ENCODE assay signal across 8 cellular contexts in the genomic region with DNA sequence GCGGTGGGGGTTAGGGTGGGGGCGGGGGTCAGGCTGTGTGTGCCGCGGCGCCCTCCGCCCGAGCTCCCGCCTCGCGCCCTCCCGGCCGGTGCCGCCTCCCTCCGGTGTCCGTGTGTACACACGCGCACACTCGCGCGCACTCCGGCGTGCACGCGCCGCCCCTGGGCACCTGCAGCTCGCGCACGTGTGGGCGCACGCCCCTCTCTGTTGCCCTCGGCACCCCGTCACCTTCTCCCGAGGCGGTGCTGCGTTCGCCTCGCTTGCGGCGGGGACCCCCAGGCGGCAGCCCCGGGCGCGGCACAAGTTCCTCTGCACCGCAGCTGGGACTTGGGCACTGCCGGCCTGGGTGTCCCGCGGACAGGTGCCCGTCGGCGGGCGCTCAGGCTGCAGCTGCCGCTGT. TPM values are rescaled to one million over a fixed set of nuclear protein-coding genes. Genes with fewer than 3 reads are reported as not detected.
DNase-seq lines count a peak whose midpoint lies in the region; ATAC-seq and TF ChIP-seq lines count a peak whose summit lies in the region.

No MANE protein-coding gene starts in this region.

- no peaks in the 10 kb centered on the region for H3K9me2 ChIP-seq in HCT116 (ENCODE audit: insufficient read depth)

- no peak overlapping the region; the same call in 1 of the 2 replicates for H3K27ac ChIP-seq in HCT116 (ENCODE audit: low read depth, low read length)
- H3K27ac ChIP-seq in colonic mucosa, result peak overlapping the region; percentile 60
- H3K27ac ChIP-seq in thymus (ENCODE audit: low read depth), result no peak overlapping the region

- DNase-seq in HCT116 (ENCODE audit: low read depth, low spot score), result no peak
- DNase-seq in NCI-H345 (lab: John Stamatoyannopoulos, UW), result peak; percentile 82
- peak; percentile 62 for DNase-seq in colonic mucosa
- no peak for DNase-seq in lower leg skin (ENCODE audit: low spot score in 2 of 2)
- no peak for DNase-seq in effector memory CD8-positive, alpha-beta T cell
- no peak for DNase-seq in central memory CD4-positive, alpha-beta T cell
- no peak for DNase-seq in CD1c-positive myeloid dendritic cell (ENCODE audit: extremely low spot score)

- H3K79me2 ChIP-seq in HCT116 (ENCODE audit: insufficient read depth, low read length), result no peaks in the 10 kb centered on the region

- intact Hi-C loops in HCT116 (cut with micrococcal nuclease) (no loop called here), colonic mucosa (cut with DNase I) (no loop called here), lower leg skin (cut with DNase I; ENCODE audit: low total_unique reads) (no loop called here)

- TF ChIP-seq CTCF in HCT116 (IDR thresholded peaks at IDR 0.05 in 2 of 3, conservative IDR thresholded peaks at IDR 0.05 in 1 of 3; ENCODE audit: borderline replicate concordance in 1 of 3, insufficient read depth in 1 of 3, low read depth in 2 of 3, low read length in 2 of 3) (no peak), colonic mucosa (IDR thresholded peaks at IDR 0.05) (no peak), lower leg skin (IDR thresholded peaks at IDR 0.05) (no peak)

- no peak for TF ChIP-seq RAD21 in HCT116 (IDR thresholded peaks at IDR 0.05; ENCODE audit: low read depth)

- H3K9me3 ChIP-seq in HCT116 (ENCODE audit: control insufficient read depth in 1 of 2, insufficient read depth in 1 of 2, low read depth in 1 of 2, low read length in 2 of 2) (peaks cover 12 to 13% of the 10 kb centered on the region in 2 experiments; a peak in 2 of 4 replicates), colonic mucosa (no peaks in the 10 kb centered on the region), thymus (ENCODE audit: control insufficient read depth) (peaks cover 9% of the 10 kb centered on the region)

- H3K9me3 Mint-ChIP-seq in effector memory CD8-positive, alpha-beta T cell, result peaks cover 0 to 9% of the 10 kb centered on the region in 2 donors

- BruUV-seq in HCT116 (replicated peaks; lab: Mats Ljungman, UMichigan), result no TSS peak

- no peaks in the 10 kb centered on the region for H3K27me3 ChIP-seq in HCT116 (ENCODE audit: insufficient read depth, low read length)
- H3K27me3 ChIP-seq in colonic mucosa, result no peaks in the 10 kb centered on the region
- peaks cover 16% of the 10 kb centered on the region for H3K27me3 ChIP-seq in thymus (ENCODE audit: control insufficient read depth, insufficient read depth)

- no peaks in the 10 kb centered on the region for H4K20me1 ChIP-seq in HCT116 (ENCODE audit: insufficient read depth)

- 0 to 1% methylated on average over 17 to 52 of the region's 52 CpGs for WGBS in lower leg skin, 2 donors
- 2% methylated on average over 52 of the region's 52 CpGs for WGBS in thymus

- H3K9ac ChIP-seq in HCT116 (ENCODE audit: low read length), result peak overlapping the region; percentile 41
- peak overlapping the region; percentile 39 to 70 for H3K9ac ChIP-seq in colonic mucosa (ENCODE audit: low read depth in 2 of 2, low read length in 2 of 2)

- ATAC-seq in HCT116, result peak; percentile 31
- ATAC-seq in effector memory CD8-positive, alpha-beta T cell (replicated peaks), result no peak

- H3K27me3 Mint-ChIP-seq in effector memory CD8-positive, alpha-beta T cell, result peaks cover 0 to 6% of the 10 kb centered on the region in 2 donors

- no peak overlapping the region for H2AFZ ChIP-seq in HCT116 (ENCODE audit: low read depth, low read length, poor library complexity, severe bottlenecking)

- H3K4me3 Mint-ChIP-seq in effector memory CD8-positive, alpha-beta T cell, result no peak overlapping the region

- TF ChIP-seq POLR2A in HCT116 (IDR thresholded peaks at IDR 0.05; ENCODE audit: borderline replicate concordance, extremely low read depth, insufficient read depth, insufficient read length) (no peak), lower leg skin (IDR thresholded peaks at IDR 0.05) (no peak)

- H3K4me1 Mint-ChIP-seq in effector memory CD8-positive, alpha-beta T cell (ENCODE audit: low read depth in 2 of 2), result peaks cover 0 to 2% of the 10 kb centered on the region in 2 donors

- POLR2A ChIA-PET in HCT116 (lab: Charles Lee), result no interaction called here

- RAD21 ChIA-PET in HCT116 (lab: Charles Lee; ENCODE audit: low non-redundant PET in 1 of 2, low total read pairs in 2 of 2, uncharacterized antibody in 2 of 2, unreplicated experiment in 2 of 2), result no interaction called here

- H3K36me3 ChIP-seq in HCT116 (ENCODE audit: control insufficient read depth in 1 of 2, insufficient read depth in 2 of 2, low read length in 2 of 2) (no peaks in the 10 kb centered on the region), colonic mucosa (no peaks in the 10 kb centered on the region), thymus (ENCODE audit: control insufficient read depth, insufficient read depth) (no peaks in the 10 kb centered on the region)

- H3K4me1 ChIP-seq in HCT116 (ENCODE audit: control insufficient read depth in 1 of 2, insufficient read depth in 2 of 2, low read length in 2 of 2), result peaks cover 0 to 13% of the 10 kb centered on the region in 2 experiments; a peak in 1 of 4 replicates
- no peaks in the 10 kb centered on the region for H3K4me1 ChIP-seq in colonic mucosa
- H3K4me1 ChIP-seq in thymus (ENCODE audit: control insufficient read depth, insufficient read depth, low read length), result no peaks in the 10 kb centered on the region

- CTCF ChIA-PET in HCT116 (lab: Charles Lee), result no interaction called here

- H3K36me3 Mint-ChIP-seq in effector memory CD8-positive, alpha-beta T cell (ENCODE audit: insufficient read depth), result no peaks in the 10 kb centered on the region

- no peak overlapping the region for H3K27ac Mint-ChIP-seq in effector memory CD8-positive, alpha-beta T cell

- peak overlapping the region; percentile 79 for H3K4me2 ChIP-seq in HCT116 (ENCODE audit: low read length)

- H3K4me3 ChIP-seq in HCT116 (replicated peaks in 1 of 2; ENCODE audit: low read depth in 1 of 2, low read length in 2 of 2) (peak overlapping the region; percentile 53 to 61), colonic mucosa (peak overlapping the region; percentile 66), lower leg skin (ENCODE audit: low read depth, poor library complexity, severe bottlenecking) (peak overlapping the region; percentile 38), thymus (ENCODE audit: low read length) (peak overlapping the region; percentile 37)

TF ChIP-seq in HCT116, 20 proteins besides CTCF, POLR2A, EP300 and RAD21:
- TF ChIP-seq, protein P1, sequence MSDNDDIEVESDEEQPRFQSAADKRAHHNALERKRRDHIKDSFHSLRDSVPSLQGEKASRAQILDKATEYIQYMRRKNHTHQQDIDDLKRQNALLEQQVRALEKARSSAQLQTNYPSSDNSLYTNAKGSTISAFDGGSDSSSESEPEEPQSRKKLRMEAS (IDR thresholded peaks at IDR 0.05), result 0 out of 2 replicates have a peak, but pooled peaks have one; percentile 6
- no peak for TF ChIP-seq CEBPB (IDR thresholded peaks at IDR 0.05; ENCODE audit: low read depth)
- TF ChIP-seq, protein P2, sequence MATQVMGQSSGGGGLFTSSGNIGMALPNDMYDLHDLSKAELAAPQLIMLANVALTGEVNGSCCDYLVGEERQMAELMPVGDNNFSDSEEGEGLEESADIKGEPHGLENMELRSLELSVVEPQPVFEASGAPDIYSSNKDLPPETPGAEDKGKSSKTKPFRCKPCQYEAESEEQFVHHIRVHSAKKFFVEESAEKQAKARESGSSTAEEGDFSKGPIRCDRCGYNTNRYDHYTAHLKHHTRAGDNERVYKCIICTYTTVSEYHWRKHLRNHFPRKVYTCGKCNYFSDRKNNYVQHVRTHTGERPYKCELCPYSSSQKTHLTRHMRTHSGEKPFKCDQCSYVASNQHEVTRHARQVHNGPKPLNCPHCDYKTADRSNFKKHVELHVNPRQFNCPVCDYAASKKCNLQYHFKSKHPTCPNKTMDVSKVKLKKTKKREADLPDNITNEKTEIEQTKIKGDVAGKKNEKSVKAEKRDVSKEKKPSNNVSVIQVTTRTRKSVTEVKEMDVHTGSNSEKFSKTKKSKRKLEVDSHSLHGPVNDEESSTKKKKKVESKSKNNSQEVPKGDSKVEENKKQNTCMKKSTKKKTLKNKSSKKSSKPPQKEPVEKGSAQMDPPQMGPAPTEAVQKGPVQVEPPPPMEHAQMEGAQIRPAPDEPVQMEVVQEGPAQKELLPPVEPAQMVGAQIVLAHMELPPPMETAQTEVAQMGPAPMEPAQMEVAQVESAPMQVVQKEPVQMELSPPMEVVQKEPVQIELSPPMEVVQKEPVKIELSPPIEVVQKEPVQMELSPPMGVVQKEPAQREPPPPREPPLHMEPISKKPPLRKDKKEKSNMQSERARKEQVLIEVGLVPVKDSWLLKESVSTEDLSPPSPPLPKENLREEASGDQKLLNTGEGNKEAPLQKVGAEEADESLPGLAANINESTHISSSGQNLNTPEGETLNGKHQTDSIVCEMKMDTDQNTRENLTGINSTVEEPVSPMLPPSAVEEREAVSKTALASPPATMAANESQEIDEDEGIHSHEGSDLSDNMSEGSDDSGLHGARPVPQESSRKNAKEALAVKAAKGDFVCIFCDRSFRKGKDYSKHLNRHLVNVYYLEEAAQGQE (IDR thresholded peaks at IDR 0.05; ENCODE audit: low read depth), result no peak
TF ChIP-seq in HCT116: peak in this region for 1.

RNA-seq across cellular contexts. Expression of a gene that starts 0.5 kb away (rescaled TPM):
- 3.7 TPM for total RNA-seq in HCT116 (2021; ENCODE audit: unreplicated experiment)
- 0.66 and 1.3 TPM in 2 replicates for polyA plus RNA-seq in HCT116 (2012)
- total RNA-seq in colonic mucosa, result 1 to 10 TPM; 3.2 to 3.3 TPM
- total RNA-seq in lower leg skin, result 10 to 100 TPM; 10.0 to 24.0 (median 17.0) TPM
- polyA plus RNA-seq in thymus, result 4.2 TPM

RNA-seq across cellular contexts. Expression of a gene that starts 5.4 kb away (rescaled TPM):
- total RNA-seq in HCT116 (2021; ENCODE audit: unreplicated experiment) (not detected), colonic mucosa (not detected), lower leg skin (not detected)
- polyA plus RNA-seq in HCT116 (2012), result not detected in 2 replicates
- 0.16 TPM for polyA plus RNA-seq in thymus

Comparison
In these comparisons a context has a peak if more than half of its experiments do, and no peak if none do; other contexts are left out.
1. DNase-seq: peak in NCI-H345 (single experiment) and colonic mucosa (single experiment); none in HCT116 (single experiment), lower leg skin (0 of 2), effector memory CD8-positive, alpha-beta T cell (0 of 3), central memory CD4-positive, alpha-beta T cell (single experiment) and CD1c-positive myeloid dendritic cell (single experiment).
2. Peak in every context shown above with its lines, with median percentiles within 50 percentile points of each other: H3K4me3 ChIP-seq.